23 cellular contexts compared by ENCODE assay signal in the genomic region with DNA sequence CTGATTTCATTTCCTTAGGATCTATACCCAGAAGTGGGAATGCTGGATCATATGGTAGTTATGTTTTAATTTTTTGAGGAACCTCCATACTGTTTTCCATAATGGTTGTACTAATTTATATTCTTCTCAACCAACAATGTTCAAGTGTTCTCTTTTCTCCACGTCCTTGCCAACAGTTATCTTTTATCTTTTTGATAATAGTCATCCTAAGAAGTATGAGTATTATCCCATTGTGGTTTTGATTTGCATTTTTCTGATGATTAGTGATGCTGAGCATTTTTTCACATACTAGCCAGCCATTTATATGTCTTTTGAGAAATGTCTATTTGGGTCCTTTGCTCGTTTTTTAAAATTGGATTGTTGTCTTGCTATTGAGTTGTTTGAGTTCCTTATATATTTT.
"Had no signal": no experiment of that assay in that cellular context is flagged by ENCODE, and none has a peak within 500 bp of the region (broad histone marks: within the 10 kb centered on the region; RNA-seq: fewer than 3 reads in every experiment).

No MANE protein-coding gene starts in this region.

- H3K27ac ChIP-seq: dorsolateral prefrontal cortex, heart right ventricle, left ventricle myocardium inferior, lower lobe of right lung, pancreas, suprapubic skin, thyroid gland, uterus had no signal

- H3K4me3 ChIP-seq: dorsolateral prefrontal cortex, heart right ventricle, left ventricle myocardium inferior, lower lobe of right lung, pancreas, smooth muscle cell, suprapubic skin, thyroid gland, uterus had no signal

- DNase-seq: cortex of kidney; dorsolateral prefrontal cortex; effector CD8-positive, alpha-beta T cell; heart right ventricle; hypothalamus; left ventricle myocardium inferior; lower lobe of right lung; mesenchymal stem cell; midbrain; naive B cell; occipital lobe; pancreas; right cardiac atrium; stimulated activated CD4-positive, alpha-beta T cell treated with anti-CD3 and anti-CD28 coated beads, Interleukin-2, amount 100 ng/mL, for 48 hours; stimulated activated naive CD4-positive, alpha-beta T cell treated with Interleukin-2 at 50 U/mL for 16 hours; thyroid gland; uterus had no signal

- FAIRE-seq: keratinocyte, pancreas had no signal

- H3K36me3 ChIP-seq: thyroid gland, uterus had no signal

- H3K27me3 ChIP-seq: dorsolateral prefrontal cortex, heart right ventricle, pancreas, suprapubic skin, thyroid gland, uterus had no signal

- H3K4me2 ChIP-seq: smooth muscle cell had no signal

- H3K27me3 Mint-ChIP-seq: naive B cell, progenitor cell of endocrine pancreas, type B pancreatic cell had no signal

- H3K4me3 Mint-ChIP-seq: naive B cell, nephron, type B pancreatic cell had no signal

- H3K27ac Mint-ChIP-seq: naive B cell, nephron, progenitor cell of endocrine pancreas, type B pancreatic cell had no signal

- H3K9me3 ChIP-seq: lower lobe of right lung, pancreas, suprapubic skin, thyroid gland, uterus had no signal

- ATAC-seq: heart right ventricle, lower lobe of right lung, pancreas, right cardiac atrium had no signal

- H3K4me1 ChIP-seq: heart right ventricle, left ventricle myocardium inferior, lower lobe of right lung, suprapubic skin, thyroid gland, uterus had no signal

- H3K4me1 Mint-ChIP-seq: nephron had no signal
